Comparison of ENCODE assay signal across 8 cellular contexts in genomic region chr16:30378236-30379164, GRCh38. TPM values are rescaled to one million over a fixed set of nuclear protein-coding genes. Genes with fewer than 3 reads are reported as not detected.
DNase-seq lines count a peak whose midpoint lies in the region; ATAC-seq and TF ChIP-seq lines count a peak whose summit lies in the region.

No MANE protein-coding gene starts in this region.

- TF ChIP-seq RAD21 in liver (IDR thresholded peaks at IDR 0.05) = peak in 1 of 2 donors; percentile 22

- DNase-seq in NCI-H526 treated with DMSO at 0.1 percent for 48 hours (lab: John Stamatoyannopoulos, UW) (peak; percentile 85), dedifferentiated amniotic fluid mesenchymal stem cell (ENCODE audit: extremely low spot score) (peak; percentile 96)
- peak; percentile 99 for DNase-seq in activated CD4-positive, alpha-beta T cell treated with anti-CD3 and anti-CD28 coated beads, Interleukin-2, amount 50 U/mL, for 1 hour
- peak; percentile 99 for DNase-seq in stimulated activated CD4-positive, alpha-beta T cell treated with anti-CD3 and anti-CD28 coated beads, Interleukin-4, amount 100 ng/mL, for 1 hour

- no peaks in the 10 kb centered on the region for H3K27me3 ChIP-seq in liver (ENCODE audit: control insufficient read depth in 4 of 4, insufficient read depth in 4 of 4, low read length in 3 of 4)

- TF ChIP-seq CTCF in C4-2B (conservative IDR thresholded peaks at IDR 0.05) (no peak; the same call in 1 of the 2 replicates), liver (IDR thresholded peaks at IDR 0.05; ENCODE audit: low read depth, low read length, missing input control) (no peak)

- WGBS in liver = under 1% methylated on average over 68 of the region's 68 CpGs

- peaks cover 5 to 15% (median 9%) of the 10 kb centered on the region in 4 donors for H3K4me1 ChIP-seq in liver (ENCODE audit: control insufficient read depth in 4 of 4, insufficient read depth in 4 of 4, low read length in 3 of 4)

- H3K9ac ChIP-seq in liver (ENCODE audit: low read depth in 1 of 2, low read length in 2 of 2) = peak overlapping the region; percentile 29 to 65

- ATAC-seq in GM19351 (IDR thresholded peaks at IDR 0.05; ENCODE audit: unreplicated experiment) = peak; percentile 85
- ATAC-seq in HG03520 (IDR thresholded peaks at IDR 0.05; ENCODE audit: unreplicated experiment) = peak; percentile 82

- H3K27ac ChIP-seq in C4-2B = peak overlapping the region; percentile 85
- H3K27ac ChIP-seq in liver (ENCODE audit: low read depth in 1 of 2, low read length in 2 of 2) = peak overlapping the region; percentile 97 to 99

- H3K9me3 ChIP-seq in liver (ENCODE audit: control insufficient read depth in 4 of 4, low read length in 3 of 4) = no peaks in the 10 kb centered on the region

- peak overlapping the region; percentile 51 to 85 (median 62) for H3K4me3 ChIP-seq in liver (ENCODE audit: low read depth in 1 of 3, low read length in 3 of 3)

- H3K36me3 ChIP-seq in liver (ENCODE audit: control insufficient read depth in 4 of 4, insufficient read depth in 3 of 4, low read depth in 1 of 4, low read length in 3 of 4) = no peaks in the 10 kb centered on the region

TF ChIP-seq in liver, 16 proteins besides CTCF, POLR2A, EP300 and RAD21:
- no peak for TF ChIP-seq MAX (IDR thresholded peaks at IDR 0.05)
- peak in 1 of 2 donors; percentile 3 for TF ChIP-seq RXRA (IDR thresholded peaks at IDR 0.05)
- peak; percentile 80 for TF ChIP-seq SP1 (IDR thresholded peaks at IDR 0.05)
- TF ChIP-seq NR2F2 (IDR thresholded peaks at IDR 0.05) = no peak
- no peak for TF ChIP-seq ATF3 (IDR thresholded peaks at IDR 0.05)
- TF ChIP-seq REST (IDR thresholded peaks at IDR 0.05) = peak; percentile 69
- TF ChIP-seq YY1 (IDR thresholded peaks at IDR 0.05) = peak; percentile 20
- peak in 1 of 2 donors; percentile 46 for TF ChIP-seq GABPA (IDR thresholded peaks at IDR 0.05 in 1 of 2, conservative IDR thresholded peaks at IDR 0.05 in 1 of 2)
- TF ChIP-seq HNF4A (conservative IDR thresholded peaks at IDR 0.05) = no peak
- peak in 1 of 2 donors; percentile 24 for TF ChIP-seq EGR1 (IDR thresholded peaks at IDR 0.05; ENCODE audit: low read depth in 2 of 2)

RNA-seq across cellular contexts. Expression of gene SEPTIN1, which starts 3.9 kb away (rescaled TPM):
- 1 to 10 TPM in 1 of 2 donors, under 1 TPM in 1; 0.42 to 1.0 TPM for total RNA-seq in liver
- polyA plus RNA-seq in liver = 1 to 10 TPM; 1.4 to 2.8 TPM

RNA-seq across cellular contexts. Expression of gene MYL11, which starts 3.9 kb away (rescaled TPM):
- total RNA-seq in liver = under 1 TPM in 1 of 2 donors, not detected in 1; 0.70 TPM
- not detected for polyA plus RNA-seq in liver

RNA-seq across cellular contexts. Expression of gene TBC1D10B, which starts 8.2 kb away (rescaled TPM):
- 10 to 100 TPM; 16.1 to 16.5 TPM for total RNA-seq in liver
- 1 to 10 TPM; 3.6 to 9.2 TPM for polyA plus RNA-seq in liver

RNA-seq across cellular contexts. Expression of gene ZNF48, which starts 16.7 kb away (rescaled TPM):
- total RNA-seq in liver = 1 to 10 TPM; 3.2 to 4.7 TPM
- polyA plus RNA-seq in liver = 1 to 10 TPM; 2.3 to 3.0 TPM

RNA-seq across cellular contexts. Expression of gene CD2BP2, which starts 23.4 kb away (rescaled TPM):
- total RNA-seq in liver = 10 to 100 TPM; 10.0 TPM
- 10 to 100 TPM; 13.4 to 15.4 TPM for polyA plus RNA-seq in liver

Comparison
In these comparisons a context has a peak if more than half of its experiments do, and no peak if none do; other contexts are left out.
1. Peak in every context shown above with its lines: DNase-seq, ATAC-seq, H3K4me3 ChIP-seq and H3K27ac ChIP-seq.